In genomic region chr6:82363368-82364086, GRCh38 we compare ENCODE assay signal across 8 cellular contexts. TPM values are rescaled to one million over a fixed set of nuclear protein-coding genes. Genes with fewer than 3 reads are reported as not detected.
DNase-seq lines count a peak whose midpoint lies in the region; ATAC-seq and TF ChIP-seq lines count a peak whose summit lies in the region.

Gene TPBG, plus strand, starts transcription at chr6:82363817. Its CDS starts 1,145 bp downstream, at chr6:82364962.

- peak within 1 kb of the TSS; percentile 81 for H3K4me3 ChIP-seq in parathyroid adenoma (ENCODE audit: low read depth, low read length)

- H3K36me3 Mint-ChIP-seq in activated CD4-positive, alpha-beta T cell treated with anti-CD3 and anti-CD28 coated beads for 36 hours (ENCODE audit: low read depth) = no peaks in the 10 kb centered on the region

- peaks cover 51% of the 10 kb centered on the region for H3K27me3 Mint-ChIP-seq in activated CD4-positive, alpha-beta T cell treated with anti-CD3 and anti-CD28 coated beads for 36 hours

- WGBS in adipose tissue, 3 donors = 0 to 1% (median 0%) methylated on average over 42 to 43 of the region's 43 CpGs

- H3K4me2 ChIP-seq in parathyroid adenoma (ENCODE audit: low read length) = peak within 1 kb of the TSS; percentile 87

- H3K9ac ChIP-seq in parathyroid adenoma = no peak within 1 kb of the TSS

- H3K27me3 ChIP-seq in parathyroid adenoma (ENCODE audit: control insufficient read depth, insufficient read depth, low read length) = no peaks in the 10 kb centered on the region

- intact Hi-C loops in activated CD4-positive, alpha-beta T cell treated with anti-CD3 and anti-CD28 coated beads for 36 hours (cut with DNase I, micrococcal nuclease) = loop anchor here (5.0 to 10.0 kb wide), 2 partner anchors 691 to 829 kb away; partner anchors contain the start of genes PGM3 (in 1 of the 2) and RWDD2A (in 1 of the 2)
- intact Hi-C loops in left cardiac atrium (cut with DNase I) = no loop called here

- peak; percentile 63 for ATAC-seq in activated CD4-positive, alpha-beta T cell treated with anti-CD3 and anti-CD28 coated beads for 36 hours
- ATAC-seq in HG02623 (IDR thresholded peaks at IDR 0.05; ENCODE audit: unreplicated experiment) (peak; percentile 37), left cardiac atrium (peak; percentile 73 to 79), GM21737 (IDR thresholded peaks at IDR 0.05; ENCODE audit: unreplicated experiment) (no peak)

- H3K4me3 Mint-ChIP-seq in activated CD4-positive, alpha-beta T cell treated with anti-CD3 and anti-CD28 coated beads for 36 hours = peak within 1 kb of the TSS; percentile 74

- H2AFZ ChIP-seq in parathyroid adenoma = peak within 1 kb of the TSS; percentile 89

- no peak for TF ChIP-seq CTCF in parathyroid adenoma (IDR thresholded peaks at IDR 0.05)

- H3K9me3 Mint-ChIP-seq in activated CD4-positive, alpha-beta T cell treated with anti-CD3 and anti-CD28 coated beads for 36 hours (ENCODE audit: low read depth) = no peaks in the 10 kb centered on the region

- H3K79me2 ChIP-seq in parathyroid adenoma = no peaks in the 10 kb centered on the region

- CTCF ChIA-PET in activated CD4-positive, alpha-beta T cell treated with anti-CD3 and anti-CD28 coated beads for 36 hours (lab: Charles Lee) = interaction anchor here (0.5 to 1.3 kb wide), 3 partner anchors 49 to 1970 kb away, joined by 3 to 4 read pairs (median 4); no protein-coding TSS in a partner anchor

- no peaks in the 10 kb centered on the region for H3K36me3 ChIP-seq in parathyroid adenoma (ENCODE audit: control insufficient read depth, insufficient read depth, low read length)

- H3K27ac Mint-ChIP-seq in activated CD4-positive, alpha-beta T cell treated with anti-CD3 and anti-CD28 coated beads for 36 hours = no peak within 1 kb of the TSS

- H3K9me3 ChIP-seq in parathyroid adenoma (ENCODE audit: control insufficient read depth, low read length) = no peaks in the 10 kb centered on the region

- peak; percentile 52 for DNase-seq in activated CD4-positive, alpha-beta T cell treated with anti-CD3 and anti-CD28 coated beads for 36 hours
- no peak for DNase-seq in activated CD4-positive, alpha-beta T cell treated with anti-CD3 and anti-CD28 coated beads for 1 hour
- DNase-seq in NCI-H748 treated with DMSO at 0.1 percent for 48 hours (lab: John Stamatoyannopoulos, UW) (peak; percentile 65), left cardiac atrium (peak; percentile 69)

- H3K4me1 Mint-ChIP-seq in activated CD4-positive, alpha-beta T cell treated with anti-CD3 and anti-CD28 coated beads for 36 hours = peaks cover 17% of the 10 kb centered on the region

- POLR2A ChIA-PET in activated CD4-positive, alpha-beta T cell treated with anti-CD3 and anti-CD28 coated beads for 36 hours (lab: Charles Lee) = no interaction called here

- H3K27ac ChIP-seq in adipose tissue (ENCODE audit: low read depth, low read length) (peak within 1 kb of the TSS; percentile 11), parathyroid adenoma (no peak within 1 kb of the TSS)

- H3K4me1 ChIP-seq in parathyroid adenoma = no peaks in the 10 kb centered on the region

RNA-seq across cellular contexts. Expression of gene TPBG, which starts in this region (rescaled TPM):
- total RNA-seq in activated CD4-positive, alpha-beta T cell treated with anti-CD3 and anti-CD28 coated beads for 36 hours = under 1 TPM; 0.33 to 0.43 TPM
- 10 to 100 TPM in 1 of 3 donors, 1 to 10 TPM in 2; 3.0 to 10.7 (median 5.5) TPM for polyA plus RNA-seq in adipose tissue
- 1 to 10 TPM; 5.3 to 9.8 TPM for total RNA-seq in left cardiac atrium

Comparison
In these comparisons a context has a peak if more than half of its experiments do, and no peak if none do; other contexts are left out.
1. RNA of gene TPBG (total RNA-seq): 5.3 to 9.8 TPM in left cardiac atrium; 0.33 to 0.43 TPM in activated CD4-positive, alpha-beta T cell treated with anti-CD3 and anti-CD28 coated beads for 36 hours; every median in the first group is over 4 times any median in the second.
2. Peak in DNase-seq and ATAC-seq in activated CD4-positive, alpha-beta T cell treated with anti-CD3 and anti-CD28 coated beads for 36 hours; RNA of the gene not detected or under 1 TPM.
3. intact Hi-C loops: an anchor here in activated CD4-positive, alpha-beta T cell treated with anti-CD3 and anti-CD28 coated beads for 36 hours (5.0 to 10.0 kb wide); none called in left cardiac atrium.